ENCODE assay signal across 8 cellular contexts in genomic region chr10:87093461-87094372, GRCh38. TPM values are rescaled to one million over a fixed set of nuclear protein-coding genes. Genes with fewer than 3 reads are reported as not detected.
A peak's percentile ranks its signal among the peaks of the same experiment; 100 is the strongest.
DNase-seq lines count a peak whose midpoint lies in the region; ATAC-seq and TF ChIP-seq lines count a peak whose summit lies in the region.

No MANE protein-coding gene starts in this region.

- no peak overlapping the region; the same call in 1 of the 2 replicates for H4K91ac ChIP-seq in IMR-90 (ENCODE audit: insufficient read depth, low read depth, low read length)

- TF ChIP-seq POLR2A in IMR-90 (IDR thresholded peaks at IDR 0.05; ENCODE audit: low read depth, low read length) (peak; percentile 47), breast epithelium (IDR thresholded peaks at IDR 0.05) (no peak), spleen (IDR thresholded peaks at IDR 0.05) (no peak)

- peak overlapping the region; percentile 75; the same call in 1 of the 2 replicates for H3K23ac ChIP-seq in IMR-90 (ENCODE audit: low read depth, low read length)

- peak overlapping the region; percentile 95 for H2AK9ac ChIP-seq in IMR-90 (replicated peaks; ENCODE audit: low read depth, low read length, poor library complexity)

- H3K56ac ChIP-seq in IMR-90 (ENCODE audit: extremely low read depth, insufficient read depth, low read length): peak overlapping the region; percentile 22

- TF ChIP-seq RAD21 in IMR-90 (IDR thresholded peaks at IDR 0.05; ENCODE audit: low read length): no peak

- H3K9me3 ChIP-seq in IMR-90 (ENCODE audit: control insufficient read depth, insufficient read depth, low read length) (no peaks in the 10 kb centered on the region), breast epithelium (no peaks in the 10 kb centered on the region), spleen (no peaks in the 10 kb centered on the region)

- dilution Hi-C loops in IMR-90 (cut with HindIII; ENCODE audit: low sequenced_read_pairs, unreplicated experiment): no loop called here

- intact Hi-C loops in IMR-90 (cut with micrococcal nuclease): loop anchor here (1.0 to 2.0 kb wide), 3 partner anchors 9 to 155 kb away; partner anchors contain the start of gene ADIRF
- intact Hi-C loops in breast epithelium (cut with DNase I; ENCODE audit: low total_unique reads): no loop called here
- intact Hi-C loops in spleen (cut with DNase I; ENCODE audit: low total_unique reads): no loop called here

- in situ Hi-C loops in IMR-90 (cut with MboI; ENCODE audit: low sequenced_read_pairs): no loop called here

- CTCF ChIA-PET in IMR-90 (lab: Yijun Ruan, JAX): interaction anchor here (0.5 to 0.6 kb wide), 2 partner anchors 48 to 233 kb away, joined by 4 to 5 read pairs; no protein-coding TSS in a partner anchor

- 2% methylated on average over 10 of the region's 41 CpGs; no CpG with 5 or more reads in 1 of the 2 experiments for WGBS in IMR-90 (ENCODE audit: extremely low coverage in 2 of 2, insufficient read length in 1 of 2), 2 experiments
- 2 to 3% (median 3%) methylated on average over 32 to 41 of the region's 41 CpGs for WGBS in spleen, 5 donors

- H3K4me1 ChIP-seq in IMR-90 (ENCODE audit: control insufficient read depth, insufficient read depth, low read length) (peaks cover 6% of the 10 kb centered on the region), breast epithelium (no peaks in the 10 kb centered on the region), spleen (peaks cover 12 to 80% (median 61%) of the 10 kb centered on the region in 6 donors)

- H4K20me1 ChIP-seq in IMR-90 (ENCODE audit: insufficient read depth, low read length): peaks cover 25% of the 10 kb centered on the region

- H3K27ac ChIP-seq in IMR-90 (ENCODE audit: insufficient read depth, low read length) (peak overlapping the region; percentile 89), breast epithelium (peak overlapping the region; percentile 98 to 99), spleen (peak overlapping the region; percentile 91 to 99 (median 97))

- peaks cover 4% of the 10 kb centered on the region for H3K36me3 ChIP-seq in IMR-90 (ENCODE audit: control insufficient read depth, insufficient read depth, low read length)
- no peaks in the 10 kb centered on the region for H3K36me3 ChIP-seq in breast epithelium
- H3K36me3 ChIP-seq in spleen: peaks cover 0 to 25% (median 2%) of the 10 kb centered on the region in 6 donors

- H3K9ac ChIP-seq in IMR-90 (ENCODE audit: low read depth, low read length): peak overlapping the region; percentile 92

- peak overlapping the region; percentile 21; the same call in 1 of the 2 replicates for H2AK5ac ChIP-seq in IMR-90 (ENCODE audit: low read depth, low read length)

- peak; percentile 69 for DNase-seq in ELF-1 (ENCODE audit: low read depth, low spot score)
- peak; percentile 22 for DNase-seq in IMR-90
- peak; percentile 48 to 60 for DNase-seq in breast epithelium (ENCODE audit: low spot score in 2 of 2)
- DNase-seq in inferior parietal cortex (ENCODE audit: extremely low spot score): peak; percentile 46
- peak; percentile 93 for DNase-seq in spleen
- DNase-seq in NCI-H2029 treated with DMSO at 0.1 percent for 48 hours (lab: John Stamatoyannopoulos, UW): no peak

- H4K5ac ChIP-seq in IMR-90 (ENCODE audit: low read depth, low read length): no peak overlapping the region

- H3K79me1 ChIP-seq in IMR-90 (ENCODE audit: low read depth in 1 of 2, low read length in 2 of 2): peaks cover 15 to 70% of the 10 kb centered on the region in 2 experiments

- TF ChIP-seq CTCF in IMR-90 (conservative IDR thresholded peaks at IDR 0.05; ENCODE audit: low read depth, low read length): no peak
- no peak for TF ChIP-seq CTCF in WI38 (IDR thresholded peaks at IDR 0.05; ENCODE audit: low read depth, low read length)
- TF ChIP-seq CTCF in breast epithelium (IDR thresholded peaks at IDR 0.05): no peak
- TF ChIP-seq CTCF in spleen (IDR thresholded peaks at IDR 0.05 in 8 of 11, conservative IDR thresholded peaks at IDR 0.05 in 3 of 11): no peak

- H3K9me1 ChIP-seq in IMR-90 (ENCODE audit: insufficient read depth, low read length): peaks cover 10% of the 10 kb centered on the region

- peak; percentile 30 for ATAC-seq in GM21528 (IDR thresholded peaks at IDR 0.05; ENCODE audit: low FRiP score, unreplicated experiment)
- ATAC-seq in IMR-90 (ENCODE audit: low read depth): peak; percentile 6

- H4K8ac ChIP-seq in IMR-90 (ENCODE audit: low read depth in 2 of 2, low read length in 2 of 2): peak overlapping the region in 1 of 2 experiments; percentile 89; a peak in 1 of 4 replicates

- H3K27me3 ChIP-seq in IMR-90 (ENCODE audit: control insufficient read depth, insufficient read depth, low read length): no peaks in the 10 kb centered on the region
- no peaks in the 10 kb centered on the region for H3K27me3 ChIP-seq in breast epithelium
- no peaks in the 10 kb centered on the region for H3K27me3 ChIP-seq in spleen (replicated peaks in 1 of 7)

- H3K18ac ChIP-seq in IMR-90 (ENCODE audit: low read depth, low read length): no peak overlapping the region

- no peak overlapping the region for H2BK120ac ChIP-seq in IMR-90 (ENCODE audit: low read depth, low read length)

- H3K4me2 ChIP-seq in IMR-90 (ENCODE audit: low read depth, low read length): peak overlapping the region; percentile 92

- H3K4me3 ChIP-seq in IMR-90 (ENCODE audit: insufficient read depth, low read depth, low read length): peak overlapping the region; percentile 84
- peak overlapping the region; percentile 87 for H3K4me3 ChIP-seq in WI38 (ENCODE audit: low read depth, low read length)
- peak overlapping the region; percentile 72 to 93 (median 86) for H3K4me3 ChIP-seq in breast epithelium
- H3K4me3 ChIP-seq in spleen: peak overlapping the region; percentile 29 to 88 (median 70)

- H3K14ac ChIP-seq in IMR-90 (replicated peaks; ENCODE audit: low read depth, low read length): peak overlapping the region; percentile 39

- peak overlapping the region; percentile 90 for H2BK5ac ChIP-seq in IMR-90 (ENCODE audit: low read depth, low read length, poor library complexity, severe bottlenecking)

- H3K4ac ChIP-seq in IMR-90 (ENCODE audit: low read depth, low read length): peak overlapping the region; percentile 14; the same call in 1 of the 2 replicates

- no peak overlapping the region for H2BK15ac ChIP-seq in IMR-90 (ENCODE audit: low read depth, low read length)

- H2AFZ ChIP-seq in IMR-90 (replicated peaks; ENCODE audit: low read length, poor library complexity): peak overlapping the region; percentile 97

- no TSS peak for BruUV-seq in IMR-90 (replicated peaks; lab: Mats Ljungman, UMichigan)

- no peak overlapping the region for H2BK20ac ChIP-seq in IMR-90 (ENCODE audit: low read depth, low read length)

- POLR2A ChIA-PET in IMR-90 (lab: Charles Lee; ENCODE audit: unreplicated experiment): no interaction called here

TF ChIP-seq in IMR-90, 13 proteins besides CTCF, POLR2A, EP300 and RAD21:
- TF ChIP-seq BHLHE40 (IDR thresholded peaks at IDR 0.05; ENCODE audit: low read depth, low read length) (no peak), MAFK (IDR thresholded peaks at IDR 0.05; ENCODE audit: low read depth, low read length) (peak; percentile 61; the same call in 1 of the 2 replicates), RCOR1 (IDR thresholded peaks at IDR 0.05; ENCODE audit: insufficient replicate concordance, low read length) (no peak), FOS (IDR thresholded peaks at IDR 0.05; ENCODE audit: low read depth, low read length) (no peak), ELK1 (IDR thresholded peaks at IDR 0.05; ENCODE audit: borderline replicate concordance, low read depth, low read length) (no peak), CHD1 (IDR thresholded peaks at IDR 0.05; ENCODE audit: low read depth, low read length) (no peak)

RNA-seq across cellular contexts. Expression of gene GLUD1, which starts 0.9 kb away (rescaled TPM):
- total RNA-seq in IMR-90 (2012; rRNA removed) (210 and 222 TPM in 2 replicates), breast epithelium (100 to 1,000 TPM; 171 to 210 (median 174) TPM), spleen (100 to 1,000 TPM in 4 of 7 donors, 10 to 100 TPM in 3; 88.7 to 130 (median 108) TPM)
- polyA plus RNA-seq in IMR-90 (2012; rRNA removed) (58.9 and 64.8 TPM in 2 replicates), spleen (10 to 100 TPM; 41.2 to 62.9 (median 61.1) TPM)
- polyA plus RNA-seq in IMR-90 (2012; cell fraction: cytosol; rRNA removed): 28.1 and 28.9 TPM in 2 replicates
- polyA plus RNA-seq in IMR-90 (2012; cell fraction: nucleus; rRNA removed; ENCODE audit: low replicate concordance): 14.4 and 40.2 TPM in 2 replicates

RNA-seq across cellular contexts. Expression of gene SHLD2, which starts 1.3 kb away (rescaled TPM):
- total RNA-seq in IMR-90 (2012; rRNA removed) (19.9 and 28.1 TPM in 2 replicates), breast epithelium (10 to 100 TPM; 35.1 to 36.7 (median 35.7) TPM), spleen (10 to 100 TPM; 16.2 to 38.5 (median 26.7) TPM)
- polyA plus RNA-seq in IMR-90 (2012; rRNA removed) (7.4 and 10.6 TPM in 2 replicates), spleen (10 to 100 TPM; 10.8 to 16.6 (median 11.9) TPM)
- 1.5 and 1.6 TPM in 2 replicates for polyA plus RNA-seq in IMR-90 (2012; cell fraction: cytosol; rRNA removed)
- polyA plus RNA-seq in IMR-90 (2012; cell fraction: nucleus; rRNA removed; ENCODE audit: low replicate concordance): 3.1 and 18.1 TPM in 2 replicates
